13 cellular contexts compared by ENCODE assay signal in genomic region chr4:185263419-185263818, GRCh38. TPM values are rescaled to one million over a fixed set of nuclear protein-coding genes. Genes with fewer than 3 reads are reported as not detected.
DNase-seq lines count a peak whose midpoint lies in the region; ATAC-seq and TF ChIP-seq lines count a peak whose summit lies in the region.
"Had no signal": no experiment of that assay in that cellular context is flagged by ENCODE, and none has a peak within 500 bp of the region (broad histone marks: within the 10 kb centered on the region; RNA-seq: fewer than 3 reads in every experiment).

No MANE protein-coding gene starts in this region.

- H3K36me3 ChIP-seq in uterus, result no peaks in the 10 kb centered on the region

- H3K27me3 ChIP-seq in uterus, result no peaks in the 10 kb centered on the region
- H3K27me3 ChIP-seq: SJSA1 had no signal

- peak; percentile 33 for DNase-seq in GM12864 (ENCODE audit: low read depth)
- DNase-seq in cardiac septum (ENCODE audit: low spot score), result no peak
- no peak for DNase-seq in uterus
- DNase-seq in NCI-H146 treated with DMSO at 0.1 percent for 48 hours (lab: John Stamatoyannopoulos, UW; ENCODE audit: unreplicated experiment), result no peak
- no peak for DNase-seq in activated CD4-positive, alpha-beta T cell treated with anti-CD3 and anti-CD28 coated beads for 1 hour
- DNase-seq: NCI-H524, nephron progenitor cell had no signal

- H3K4me3 ChIP-seq in GM12864 (ENCODE audit: low read depth, low read length) (no peak overlapping the region), uterus (no peak overlapping the region)
- H3K4me3 ChIP-seq: SJSA1 had no signal

- TF ChIP-seq CTCF in GM12864 (IDR thresholded peaks at IDR 0.05; ENCODE audit: low read depth, low read length, missing control alignments) (no peak), uterus (IDR thresholded peaks at IDR 0.05) (no peak)

- no peak for TF ChIP-seq POLR2A in uterus (IDR thresholded peaks at IDR 0.05)

- intact Hi-C loops in cardiac septum (cut with DNase I) (no loop called here), uterus (cut with DNase I; ENCODE audit: low total_unique reads) (no loop called here)

- no peaks in the 10 kb centered on the region for H3K4me1 ChIP-seq in uterus

- H3K27ac ChIP-seq in uterus, result no peak overlapping the region
- H3K27ac ChIP-seq: SJSA1 had no signal

- no peaks in the 10 kb centered on the region for H3K9me3 ChIP-seq in uterus
- H3K9me3 ChIP-seq: SJSA1 had no signal

- ATAC-seq in GM19455 (IDR thresholded peaks at IDR 0.05; ENCODE audit: unreplicated experiment) (peak; percentile 68), HG02852 (IDR thresholded peaks at IDR 0.05; ENCODE audit: unreplicated experiment) (peak; percentile 75), HG03520 (IDR thresholded peaks at IDR 0.05; ENCODE audit: unreplicated experiment) (peak; percentile 55)
- ATAC-seq: activated CD4-positive, CD25-positive, alpha-beta regulatory T cell treated with anti-CD3 and anti-CD28 coated beads, Interleukin-2, amount 50 U/mL, for 24 hours; left lobe of liver had no signal

RNA-seq across cellular contexts. Expression of gene SNX25, which starts 54.0 kb away (rescaled TPM):
- total RNA-seq in cardiac septum (10.5 TPM), uterus (100 to 1,000 TPM in 1 of 4 donors, 10 to 100 TPM in 2, 1 to 10 TPM in 1; 7.1 to 113 (median 20.9) TPM)

RNA-seq across cellular contexts. Expression of gene CFAP97, which starts 59.6 kb away (rescaled TPM):
- total RNA-seq in cardiac septum (14.9 TPM), uterus (10 to 100 TPM; 20.9 to 63.1 (median 42.0) TPM)
